In the genomic region with DNA sequence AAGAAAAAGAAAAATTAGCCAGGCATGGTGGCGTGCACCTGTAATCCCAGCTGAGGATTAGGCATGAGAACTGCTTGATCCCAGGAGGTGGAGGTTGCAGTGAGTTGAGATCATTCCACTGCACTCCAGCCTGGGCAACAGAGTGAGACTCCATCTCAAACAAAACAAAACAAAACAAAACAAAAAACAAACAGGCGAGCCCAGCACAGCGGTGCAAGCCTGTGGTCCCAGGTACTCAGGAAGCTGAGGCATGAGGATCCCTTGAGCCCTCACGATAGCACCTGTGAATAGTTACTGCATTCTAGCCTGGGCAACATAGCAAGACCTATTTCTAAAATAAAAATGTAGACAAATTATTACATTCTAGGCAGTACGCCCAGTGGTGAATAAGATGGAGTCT, we compare ENCODE assay signal across 22 cellular contexts.
"Had no signal": no experiment of that assay in that cellular context is flagged by ENCODE, and none has a peak within 500 bp of the region (broad histone marks: within the 10 kb centered on the region; RNA-seq: fewer than 3 reads in every experiment).

No MANE protein-coding gene starts in this region.

- ATAC-seq: T-cell had no signal

- FAIRE-seq: HTR-8/SVneo, RCC 7860 had no signal

- H3K9ac ChIP-seq: SK-N-SH had no signal

- H3K9me3 ChIP-seq: SK-N-SH had no signal

- H3K4me2 ChIP-seq: SK-N-SH had no signal

- DNase-seq: KBM-7, NCI-H1092, NCI-H1105 treated with DMSO at 0.1 percent for 48 hours, NCI-H1417 treated with DMSO at 0.1 percent for 48 hours, NCI-H146, NCI-H1694 treated with DMSO at 0.1 percent for 48 hours, NCI-H1930, NCI-H2081, NCI-H2107, NCI-H2171, NCI-H226, NCI-H446, NCI-H510A, NCI-H524 treated with DMSO at 0.1 percent for 48 hours, NCI-H774, Right ventricle myocardium superior, RPMI8226, SK-N-SH, SW 1271, T-cell had no signal
